ENCODE assay signal across 23 cellular contexts in the genomic region with DNA sequence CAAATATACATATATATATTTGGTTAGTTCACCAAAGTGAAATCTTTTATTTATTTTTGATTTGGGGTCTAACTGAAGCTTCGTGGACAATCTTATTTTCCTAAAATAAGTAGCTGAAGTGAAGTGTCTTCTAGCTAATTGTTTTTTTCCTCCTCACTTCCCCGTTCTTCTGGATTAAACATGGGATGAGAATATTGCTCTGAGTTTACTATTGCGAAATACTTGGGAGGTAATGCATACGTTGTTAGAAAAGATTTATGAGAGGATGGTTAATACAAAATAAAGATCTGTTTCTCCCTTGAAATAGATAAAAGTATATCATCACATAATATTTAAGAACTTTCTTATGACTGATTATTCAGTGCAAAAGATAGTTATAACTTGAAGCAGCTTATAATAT.
DNase-seq lines count a peak whose midpoint lies in the region; ATAC-seq, FAIRE-seq and TF ChIP-seq lines count a peak whose summit lies in the region.
"Had no signal": no experiment of that assay in that cellular context is flagged by ENCODE, and none has a peak within 500 bp of the region (broad histone marks: within the 10 kb centered on the region; RNA-seq: fewer than 3 reads in every experiment).

No MANE protein-coding gene starts in this region.

- no peak overlapping the region for H2AFZ ChIP-seq in IMR-90 (replicated peaks; ENCODE audit: low read length, poor library complexity)
- no peak overlapping the region for H2AFZ ChIP-seq in H1 (ENCODE audit: low read length)

- no peak for TF ChIP-seq EP300 in H1 (IDR thresholded peaks at IDR 0.05; ENCODE audit: borderline replicate concordance in 1 of 2, low read depth in 2 of 2, low read length in 2 of 2)

- no peak overlapping the region for H2BK5ac ChIP-seq in IMR-90 (ENCODE audit: low read depth, low read length, poor library complexity, severe bottlenecking)
- no peak overlapping the region for H2BK5ac ChIP-seq in H1 (ENCODE audit: low read depth, low read length)

- H3K27me3 ChIP-seq in IMR-90 (ENCODE audit: control insufficient read depth, insufficient read depth, low read length) (no peaks in the 10 kb centered on the region), H1 (replicated peaks in 1 of 4; ENCODE audit: control insufficient read depth in 3 of 4, extremely low read depth in 1 of 4, insufficient read depth in 3 of 4, low read length in 3 of 4) (no peaks in the 10 kb centered on the region), prostate gland (replicated peaks; ENCODE audit: insufficient read depth) (no peaks in the 10 kb centered on the region)
- H3K27me3 ChIP-seq: BE2C, BLaER1 had no signal

- POLR2A ChIA-PET in IMR-90 (lab: Charles Lee; ENCODE audit: unreplicated experiment) (no interaction called here), WTC11 (lab: Charles Lee) (no interaction called here), H1 (lab: Charles Lee; ENCODE audit: partially characterized antibody) (no interaction called here)

- H2BK120ac ChIP-seq in IMR-90 (ENCODE audit: low read depth, low read length) (no peak overlapping the region), H1 (replicated peaks; ENCODE audit: low read depth, low read length) (no peak overlapping the region)

- no peaks in the 10 kb centered on the region for H3K4me1 Mint-ChIP-seq in WTC11
- H3K4me1 Mint-ChIP-seq: CD14-positive monocyte; CD4-positive, CD25-positive, alpha-beta regulatory T cell had no signal

- no peak overlapping the region for H3K23ac ChIP-seq in IMR-90 (ENCODE audit: low read depth, low read length)
- no peak overlapping the region for H3K23ac ChIP-seq in H1 (ENCODE audit: insufficient read length)

- TF ChIP-seq RAD21 in IMR-90 (IDR thresholded peaks at IDR 0.05; ENCODE audit: low read length) = no peak
- TF ChIP-seq RAD21 in H1 (IDR thresholded peaks at IDR 0.05 in 1 of 2, conservative IDR thresholded peaks at IDR 0.05 in 1 of 2; ENCODE audit: low read depth in 2 of 2, low read length in 2 of 2) = no peak

- no peak overlapping the region for H3K27ac Mint-ChIP-seq in WTC11
- H3K27ac Mint-ChIP-seq: CD14-positive monocyte; CD4-positive, CD25-positive, alpha-beta regulatory T cell; CD8-positive, alpha-beta T cell had no signal

- H3K9ac ChIP-seq in IMR-90 (ENCODE audit: low read depth, low read length) (no peak overlapping the region), H1 (replicated peaks in 1 of 4; ENCODE audit: extremely low read depth in 1 of 4, low read depth in 3 of 4, low read length in 3 of 4) (no peak overlapping the region)
- H3K9ac ChIP-seq: BLaER1 had no signal

- intact Hi-C loops in IMR-90 (cut with micrococcal nuclease) = no loop called here
- intact Hi-C loops in prostate gland (cut with DNase I) = no loop called here

- CTCF ChIA-PET in IMR-90 (lab: Yijun Ruan, JAX) (no interaction called here), WTC11 (lab: Charles Lee) (no interaction called here), H1 (lab: Charles Lee; ENCODE audit: partially characterized antibody) (interaction anchor here (0.6 to 1.5 kb wide), 3 partner anchors 9 to 133 kb away, joined by 3 to 4 read pairs (median 3); no protein-coding TSS in a partner anchor)

- WGBS in IMR-90 (ENCODE audit: extremely low coverage in 2 of 2, insufficient read length in 1 of 2), 2 experiments = no CpG with 5 or more reads among the region's 4 CpGs
- 92% methylated on average over 4 of the region's 4 CpGs; no CpG with 5 or more reads in 1 of the 2 experiments for WGBS in H1 (ENCODE audit: extremely low coverage in 1 of 2, insufficient coverage in 1 of 2, insufficient read length in 1 of 2, insufficient replicate concordance in 2 of 2, low coverage in 1 of 2, low lambda C conversion rate in 2 of 2, missing lambda C conversion rate in 1 of 2), 2 experiments
- 65% methylated on average over 4 of the region's 4 CpGs for whole genome bisulfite sequencing in prostate gland

- no peaks in the 10 kb centered on the region for H3K79me1 ChIP-seq in IMR-90 (ENCODE audit: low read depth in 1 of 2, low read length in 2 of 2)
- H3K79me1 ChIP-seq in H1 (ENCODE audit: low read depth, low read length) = no peaks in the 10 kb centered on the region

- H3K27ac ChIP-seq in IMR-90 (ENCODE audit: insufficient read depth, low read length) = no peak overlapping the region
- H3K27ac ChIP-seq in H1 (ENCODE audit: low read depth, low read length) = no peak overlapping the region
- no peak overlapping the region for H3K27ac ChIP-seq in prostate gland
- H3K27ac ChIP-seq: BLaER1 had no signal

- H3K27me3 Mint-ChIP-seq in WTC11 (ENCODE audit: low read depth) = no peaks in the 10 kb centered on the region
- H3K27me3 Mint-ChIP-seq: CD4-positive, CD25-positive, alpha-beta regulatory T cell had no signal

- H4K8ac ChIP-seq in IMR-90 (ENCODE audit: low read depth in 2 of 2, low read length in 2 of 2) (no peak overlapping the region), H1 (ENCODE audit: extremely low read depth, insufficient read depth, low read length) (no peak overlapping the region)

- no peaks in the 10 kb centered on the region for H3K9me1 ChIP-seq in IMR-90 (ENCODE audit: insufficient read depth, low read length)

- H4K91ac ChIP-seq in IMR-90 (ENCODE audit: insufficient read depth, low read depth, low read length) (no peak overlapping the region), H1 (replicated peaks; ENCODE audit: insufficient read length, low read length) (no peak overlapping the region)

- no peak overlapping the region for H3K56ac ChIP-seq in IMR-90 (ENCODE audit: extremely low read depth, insufficient read depth, low read length)
- H3K56ac ChIP-seq in H1 (replicated peaks; ENCODE audit: insufficient read length, low read depth, low read length) = no peak overlapping the region

- H3K4me3 ChIP-seq in IMR-90 (ENCODE audit: insufficient read depth, low read depth, low read length) (no peak overlapping the region), H1 (ENCODE audit: extremely low read depth in 1 of 4, insufficient read depth in 2 of 4, low read depth in 3 of 4, low read length in 4 of 4) (no peak overlapping the region), prostate gland (no peak overlapping the region)
- H3K4me3 ChIP-seq: BLaER1, GM12878 had no signal

- H3K4me1 ChIP-seq in IMR-90 (ENCODE audit: control insufficient read depth, insufficient read depth, low read length) (no peaks in the 10 kb centered on the region), H1 (replicated peaks in 1 of 4; ENCODE audit: control insufficient read depth in 3 of 4, insufficient read depth in 4 of 4, low read length in 3 of 4) (no peaks in the 10 kb centered on the region), prostate gland (replicated peaks) (no peaks in the 10 kb centered on the region)
- H3K4me1 ChIP-seq: BE2C, BLaER1, Caco-2 had no signal

- H2BK15ac ChIP-seq in IMR-90 (ENCODE audit: low read depth, low read length) (no peak overlapping the region), H1 (ENCODE audit: low read length) (no peak overlapping the region)

- no peak overlapping the region for H3K4me2 ChIP-seq in IMR-90 (ENCODE audit: low read depth, low read length)
- no peak overlapping the region for H3K4me2 ChIP-seq in H1 (ENCODE audit: insufficient read depth in 1 of 2, low read depth in 2 of 2, low read length in 2 of 2)
- H3K4me2 ChIP-seq: BLaER1 had no signal

- TF ChIP-seq POLR2A in IMR-90 (IDR thresholded peaks at IDR 0.05; ENCODE audit: low read depth, low read length) (no peak), H1 (IDR thresholded peaks at IDR 0.05; ENCODE audit: control extremely low read depth in 1 of 2, low read depth in 2 of 2, low read length in 2 of 2) (no peak), prostate gland (IDR thresholded peaks at IDR 0.05) (no peak)

- no peak for ATAC-seq in IMR-90 (ENCODE audit: low read depth)
- ATAC-seq in WTC11 = no peak
- ATAC-seq: CD8-positive, alpha-beta T cell; GM12878 had no signal

- in situ Hi-C loops in IMR-90 (cut with MboI; ENCODE audit: low sequenced_read_pairs) = no loop called here

- no peaks in the 10 kb centered on the region for H4K20me1 ChIP-seq in IMR-90 (ENCODE audit: insufficient read depth, low read length)
- no peaks in the 10 kb centered on the region for H4K20me1 ChIP-seq in H1 (replicated peaks in 1 of 2; ENCODE audit: control insufficient read depth in 1 of 2, insufficient read depth in 2 of 2, low read length in 2 of 2)
- H4K20me1 ChIP-seq: BLaER1 had no signal

- no peak overlapping the region for H2AK5ac ChIP-seq in IMR-90 (ENCODE audit: low read depth, low read length)
- no peak overlapping the region for H2AK5ac ChIP-seq in H1 (ENCODE audit: low read depth, low read length)

- H3K4me3 Mint-ChIP-seq in WTC11 = no peak overlapping the region
- H3K4me3 Mint-ChIP-seq: CD14-positive monocyte; CD4-positive, CD25-positive, alpha-beta regulatory T cell; CD8-positive, alpha-beta T cell had no signal

- H3K9me3 Mint-ChIP-seq in WTC11 = no peaks in the 10 kb centered on the region
- H3K9me3 Mint-ChIP-seq: CD4-positive, CD25-positive, alpha-beta regulatory T cell; CD8-positive, alpha-beta T cell had no signal

- peak; percentile 40 for FAIRE-seq in G401.6 (lab: Jason Lieb, UNC)
- FAIRE-seq in H1 (lab: Jason Lieb, UNC) = no peak
- FAIRE-seq: D721Med, GM12878, GM12892, GM18507 had no signal

- no peaks in the 10 kb centered on the region for H3K23me2 ChIP-seq in H1 (ENCODE audit: low read depth, low read length)

- H3K14ac ChIP-seq in IMR-90 (replicated peaks; ENCODE audit: low read depth, low read length) (no peak overlapping the region), H1 (ENCODE audit: insufficient read length) (no peak overlapping the region)

- H3K4ac ChIP-seq in IMR-90 (ENCODE audit: low read depth, low read length) = no peak overlapping the region
- no peak overlapping the region for H3K4ac ChIP-seq in H1 (replicated peaks; ENCODE audit: insufficient read length, low read depth, low read length)

- H3K79me2 ChIP-seq in H1 (ENCODE audit: control insufficient read depth in 1 of 2, insufficient read depth in 2 of 2, low read length in 2 of 2) = no peaks in the 10 kb centered on the region

- peaks cover 3% of the 10 kb centered on the region; the same call in 1 of the 2 replicates for H3K9me3 ChIP-seq in IMR-90 (ENCODE audit: control insufficient read depth, insufficient read depth, low read length)
- H3K9me3 ChIP-seq in H1 (ENCODE audit: insufficient read depth in 2 of 2, low read depth in 1 of 2, low read length in 1 of 2) = no peaks in the 10 kb centered on the region
- H3K9me3 ChIP-seq in prostate gland = no peaks in the 10 kb centered on the region
- H3K9me3 ChIP-seq: BE2C, BLaER1, Caco-2 had no signal

- H4K5ac ChIP-seq in IMR-90 (ENCODE audit: low read depth, low read length) (no peak overlapping the region), H1 (ENCODE audit: insufficient read length, low read depth, low read length) (no peak overlapping the region)

- no peak overlapping the region for H2BK12ac ChIP-seq in H1 (ENCODE audit: low read depth, low read length)

- no TSS peak for BruUV-seq in IMR-90 (replicated peaks; lab: Mats Ljungman, UMichigan)

- no peak for TF ChIP-seq CTCF in IMR-90 (conservative IDR thresholded peaks at IDR 0.05; ENCODE audit: low read depth, low read length)
- TF ChIP-seq CTCF in WTC11 (IDR thresholded peaks at IDR 0.05) = no peak
- TF ChIP-seq CTCF in H1 (IDR thresholded peaks at IDR 0.05; ENCODE audit: control extremely low read depth in 1 of 3, insufficient read depth in 1 of 3, low read depth in 1 of 3, low read length in 3 of 3) = no peak
- no peak for TF ChIP-seq CTCF in prostate gland (IDR thresholded peaks at IDR 0.05)

- H2AK9ac ChIP-seq in IMR-90 (replicated peaks; ENCODE audit: low read depth, low read length, poor library complexity) = no peak overlapping the region

- H3K36me3 ChIP-seq in IMR-90 (ENCODE audit: control insufficient read depth, insufficient read depth, low read length) (no peaks in the 10 kb centered on the region), H1 (ENCODE audit: control insufficient read depth in 2 of 4, insufficient read depth in 4 of 4, low read length in 3 of 4) (no peaks in the 10 kb centered on the region), prostate gland (no peaks in the 10 kb centered on the region)
- H3K36me3 ChIP-seq: BE2C, BLaER1 had no signal

- H3K18ac ChIP-seq in IMR-90 (ENCODE audit: low read depth, low read length) = no peak overlapping the region
- H3K18ac ChIP-seq in H1 (ENCODE audit: extremely low read depth, low read length) = no peak overlapping the region

- H3K36me3 Mint-ChIP-seq in WTC11 = no peaks in the 10 kb centered on the region
- H3K36me3 Mint-ChIP-seq: CD14-positive monocyte; CD4-positive, CD25-positive, alpha-beta regulatory T cell; CD8-positive, alpha-beta T cell had no signal

- no peak for DNase-seq in IMR-90
- no peak for DNase-seq in WTC11 (ENCODE audit: low spot score)
- DNase-seq in H1 (ENCODE audit: low read depth in 1 of 2, low spot score in 2 of 2) = no peak
- DNase-seq in central memory CD4-positive, alpha-beta T cell = no peak
- DNase-seq in NCI-H2196 (lab: John Stamatoyannopoulos, UW; ENCODE audit: unreplicated experiment) = no peak
- DNase-seq in prostate gland (ENCODE audit: low spot score) = no peak
- DNase-seq: 8988T; ACHN; BE2C; C1 segment of cervical spinal cord; Caco-2; Calu3; CD4-positive, CD25-positive, alpha-beta regulatory T cell; CD8-positive, alpha-beta T cell; DMS79 treated with DMSO at 0.1 percent for 48 hours; GDM1 had no signal

- H2BK20ac ChIP-seq in IMR-90 (ENCODE audit: low read depth, low read length) = no peak overlapping the region
- no peak overlapping the region for H2BK20ac ChIP-seq in H1 (ENCODE audit: low read length)

- dilution Hi-C loops in IMR-90 (cut with HindIII; ENCODE audit: low sequenced_read_pairs, unreplicated experiment) = no loop called here
